In genomic region chr20:21101453-21102251, GRCh38 we compare ENCODE assay signal across 9 cellular contexts. TPM values are rescaled to one million over a fixed set of nuclear protein-coding genes. Genes with fewer than 3 reads are reported as not detected.
DNase-seq lines count a peak whose midpoint lies in the region; ATAC-seq, FAIRE-seq and TF ChIP-seq lines count a peak whose summit lies in the region.
"Had no signal": no experiment of that assay in that cellular context is flagged by ENCODE, and none has a peak within 500 bp of the region (broad histone marks: within the 10 kb centered on the region; RNA-seq: fewer than 3 reads in every experiment).

No MANE protein-coding gene starts in this region.

- FAIRE-seq in endothelial cell of umbilical vein (lab: Jason Lieb, UNC), result no peak

- no peak for TF ChIP-seq POLR2A in endothelial cell of umbilical vein (IDR thresholded peaks at IDR 0.05; ENCODE audit: low read depth, low read length)

- DNase-seq in GM23248, result peak; percentile 23
- no peak for DNase-seq in endothelial cell of umbilical vein (ENCODE audit: low read depth, low spot score)
- peak; percentile 47 for DNase-seq in nephron progenitor cell
- no peak for DNase-seq in NCI-H2081 treated with DMSO at 0.1 percent for 48 hours (lab: John Stamatoyannopoulos, UW)
- DNase-seq in NCI-H2171 (lab: John Stamatoyannopoulos, UW), result no peak

- H3K4me2 ChIP-seq in GM23248 (ENCODE audit: unreplicated experiment) (no peak overlapping the region), OCI-LY3 (ENCODE audit: low read length) (peak overlapping the region; percentile 97), endothelial cell of umbilical vein (ENCODE audit: insufficient read depth, low read length) (no peak overlapping the region)

- H3K27ac Mint-ChIP-seq in nephron progenitor cell, result no peak overlapping the region

- H3K4me3 ChIP-seq in GM23248, result no peak overlapping the region
- H3K4me3 ChIP-seq in OCI-LY3 (ENCODE audit: low read length), result peak overlapping the region; percentile 89
- no peak overlapping the region for H3K4me3 ChIP-seq in endothelial cell of umbilical vein (replicated peaks in 1 of 3; ENCODE audit: insufficient read depth in 1 of 3, low read depth in 1 of 3, low read length in 3 of 3)

- no peaks in the 10 kb centered on the region for H3K36me3 Mint-ChIP-seq in nephron progenitor cell (ENCODE audit: low read depth)

- H3F3A ChIP-seq in GM23248 (ENCODE audit: insufficient read depth), result no peaks in the 10 kb centered on the region

- 3 to 4% methylated on average over 46 to 54 of the region's 59 CpGs for WGBS in GM23248 (ENCODE audit: low coverage in 1 of 2, low lambda C conversion rate in 2 of 2, missing lambda C conversion rate in 2 of 2), 2 experiments

- H3K4me1 ChIP-seq in GM23248 (ENCODE audit: insufficient read depth) (no peaks in the 10 kb centered on the region), OCI-LY3 (ENCODE audit: low read length) (peaks cover 8% of the 10 kb centered on the region), endothelial cell of umbilical vein (ENCODE audit: control insufficient read depth, extremely low read depth, insufficient read depth, low read length) (peaks cover 13% of the 10 kb centered on the region)

- no TSS peak for BruUV-seq in endothelial cell of umbilical vein (replicated peaks; lab: Mats Ljungman, UMichigan)

- intact Hi-C loops in endothelial cell of umbilical vein (cut with micrococcal nuclease), result loop anchor here (2.0 to 5.0 kb wide), 2 partner anchors 23 to 136 kb away; no protein-coding TSS in a partner anchor

- no peaks in the 10 kb centered on the region for H4K20me1 ChIP-seq in GM23248 (ENCODE audit: insufficient read depth)
- no peaks in the 10 kb centered on the region for H4K20me1 ChIP-seq in OCI-LY3 (ENCODE audit: insufficient read depth, low read length)
- no peaks in the 10 kb centered on the region for H4K20me1 ChIP-seq in endothelial cell of umbilical vein (replicated peaks; ENCODE audit: control insufficient read depth, extremely low read depth, insufficient read depth, low read length)

- H3K27me3 Mint-ChIP-seq in nephron progenitor cell (ENCODE audit: low read depth, poor library complexity), result peaks cover 100% of the 10 kb centered on the region

- H3K27me3 ChIP-seq in GM23248 (replicated peaks; ENCODE audit: insufficient read depth), result peaks cover 99% of the 10 kb centered on the region
- H3K27me3 ChIP-seq in OCI-LY3 (ENCODE audit: low read depth, low read length), result peaks cover 41% of the 10 kb centered on the region
- peaks cover 80 to 99% of the 10 kb centered on the region in 2 experiments for H3K27me3 ChIP-seq in endothelial cell of umbilical vein (ENCODE audit: control insufficient read depth in 2 of 2, insufficient read depth in 2 of 2, low read length in 2 of 2)

- 0 out of 2 replicates have a peak overlapping the region, but pooled peaks have one; percentile 35 for H2AFZ ChIP-seq in GM23248
- peak overlapping the region; percentile 97 for H2AFZ ChIP-seq in OCI-LY3 (ENCODE audit: low read depth, low read length)
- H2AFZ ChIP-seq in endothelial cell of umbilical vein (ENCODE audit: low read depth, low read length), result no peak overlapping the region

- CTCF ChIA-PET in endothelial cell of umbilical vein (lab: Charles Lee), result interaction anchor here (0.7 to 2.8 kb wide), 4 partner anchors 14 to 405 kb away, joined by 3 to 8 read pairs (median 3); partner anchors contain the start of gene KIZ

- POLR2A ChIA-PET in endothelial cell of umbilical vein (lab: Charles Lee), result no interaction called here

- H3K79me2 ChIP-seq in GM23248 (ENCODE audit: insufficient read depth) (no peaks in the 10 kb centered on the region), OCI-LY3 (ENCODE audit: low read length) (no peaks in the 10 kb centered on the region), endothelial cell of umbilical vein (ENCODE audit: control insufficient read depth, insufficient read depth, low read length) (no peaks in the 10 kb centered on the region)

- H3K9me2 ChIP-seq in GM23248 (ENCODE audit: insufficient read depth), result no peaks in the 10 kb centered on the region

- TF ChIP-seq CTCF in OCI-LY3 (IDR thresholded peaks at IDR 0.05; ENCODE audit: low read depth, low read length) (no peak), endothelial cell of umbilical vein (IDR thresholded peaks at IDR 0.05; ENCODE audit: extremely low read depth in 1 of 2, insufficient read depth in 1 of 2, low read depth in 1 of 2, low read length in 2 of 2) (no peak), nephron progenitor cell (IDR thresholded peaks at IDR 0.05) (no peak)

- H3K27ac ChIP-seq in GM23248, result no peak overlapping the region
- H3K27ac ChIP-seq in OCI-LY3 (ENCODE audit: low read length), result no peak overlapping the region
- no peak overlapping the region for H3K27ac ChIP-seq in endothelial cell of umbilical vein (ENCODE audit: insufficient read depth, low read depth, low read length)

- dilution Hi-C loops in endothelial cell of umbilical vein (cut with MboI; ENCODE audit: extremely low pct_ligation_motif_present, low sequenced_read_pairs), result no loop called here

- ATAC-seq in GM21529 (IDR thresholded peaks at IDR 0.05; ENCODE audit: unreplicated experiment) (no peak), GM21515 (IDR thresholded peaks at IDR 0.05; ENCODE audit: unreplicated experiment) (no peak)

- H3K4me3 Mint-ChIP-seq in nephron progenitor cell, result peak overlapping the region; percentile 75

- in situ Hi-C loops in GM23248 (cut with MboI), result no loop called here

- no peak overlapping the region for H3K9ac ChIP-seq in GM23248
- peak overlapping the region; percentile 66 for H3K9ac ChIP-seq in OCI-LY3 (ENCODE audit: low read length)
- H3K9ac ChIP-seq in endothelial cell of umbilical vein (replicated peaks; ENCODE audit: extremely low read depth, insufficient read depth, low read length), result no peak overlapping the region

- H3K4me1 Mint-ChIP-seq in nephron progenitor cell, result peaks cover 30% of the 10 kb centered on the region

- H3K9me3 ChIP-seq in GM23248 (ENCODE audit: low read depth) (no peaks in the 10 kb centered on the region), OCI-LY3 (ENCODE audit: insufficient read depth, low read length) (no peaks in the 10 kb centered on the region), endothelial cell of umbilical vein (replicated peaks; ENCODE audit: control insufficient read depth, insufficient read depth, low read length) (no peaks in the 10 kb centered on the region)

- H3K9me3 Mint-ChIP-seq in nephron progenitor cell, result no peaks in the 10 kb centered on the region

- H3K36me3 ChIP-seq in GM23248 (ENCODE audit: low read depth) (no peaks in the 10 kb centered on the region), OCI-LY3 (replicated peaks; ENCODE audit: low read depth, low read length) (no peaks in the 10 kb centered on the region), endothelial cell of umbilical vein (ENCODE audit: control insufficient read depth in 2 of 2, extremely low read depth in 1 of 2, insufficient read depth in 2 of 2, low read length in 2 of 2) (no peaks in the 10 kb centered on the region)

- H3K9me1 ChIP-seq in endothelial cell of umbilical vein (replicated peaks; ENCODE audit: control insufficient read depth, extremely low read depth, insufficient read depth, low read length), result no peaks in the 10 kb centered on the region

TF ChIP-seq in endothelial cell of umbilical vein, 7 proteins besides CTCF, POLR2A, EP300 and RAD21:
- TF ChIP-seq EZH2 (IDR thresholded peaks at IDR 0.05; ENCODE audit: borderline replicate concordance, low read depth, low read length, severe bottlenecking) (peak; percentile 42), FOS (IDR thresholded peaks at IDR 0.05; ENCODE audit: borderline replicate concordance, insufficient read depth, low read length) (no peak), MYC (IDR thresholded peaks at IDR 0.05; ENCODE audit: low read depth, low read length) (no peak), POLR2AphosphoS5 (IDR thresholded peaks at IDR 0.05; ENCODE audit: insufficient read depth, low read depth, low read length) (no peak)

RNA-seq across cellular contexts. Expression of gene LINC00237, which starts 4.5 kb away (rescaled TPM):
- not detected in 2 replicates for total RNA-seq in GM23248 (2014; rRNA removed; shearing (Covaris generic))
- polyA plus RNA-seq in GM23248 (2016; fragmentation: Nextera tagmentation; extraction: Ambion mirVana) (not detected in 2 replicates), endothelial cell of umbilical vein (not detected in 2 replicates)
- total RNA-seq in endothelial cell of umbilical vein, result not detected in 2 replicates
- polyA plus RNA-seq in endothelial cell of umbilical vein (2011; cell fraction: cytosol; rRNA removed), result not detected in 2 replicates
- polyA plus RNA-seq in endothelial cell of umbilical vein (2011; cell fraction: nucleus; rRNA removed), result not detected in 2 replicates
- polyA plus RNA-seq in endothelial cell of umbilical vein (2012), result not detected in 2 replicates
- not detected in 2 replicates for polyA minus RNA-seq in endothelial cell of umbilical vein
- not detected for polyA minus RNA-seq in endothelial cell of umbilical vein (2011; cell fraction: cytosol; rRNA and poly(A)+ RNA removed)
- not detected in 2 replicates for polyA minus RNA-seq in endothelial cell of umbilical vein (2011; cell fraction: nucleus; rRNA and poly(A)+ RNA removed)
- total RNA-seq: NCI-H460 had no signal

RNA-seq across cellular contexts. Expression of gene KIZ, which starts 24.2 kb away (rescaled TPM):
- total RNA-seq in GM23248 (2014; rRNA removed; shearing (Covaris generic)), result 24.5 and 35.9 TPM in 2 replicates
- polyA plus RNA-seq in GM23248 (2016; fragmentation: Nextera tagmentation; extraction: Ambion mirVana), result 15.2 and 15.4 TPM in 2 replicates
- total RNA-seq in endothelial cell of umbilical vein, result 7.3 and 9.6 TPM in 2 replicates
- polyA plus RNA-seq in endothelial cell of umbilical vein, result 3.0 and 3.9 TPM in 2 replicates
- 5.0 and 6.0 TPM in 2 replicates for polyA plus RNA-seq in endothelial cell of umbilical vein (2011; cell fraction: cytosol; rRNA removed)
- 18.2 and 18.7 TPM in 2 replicates for polyA plus RNA-seq in endothelial cell of umbilical vein (2011; cell fraction: nucleus; rRNA removed)
- polyA plus RNA-seq in endothelial cell of umbilical vein (2012), result 7.7 and 8.8 TPM in 2 replicates
- 2.6 and 5.1 TPM in 2 replicates for polyA minus RNA-seq in endothelial cell of umbilical vein
- polyA minus RNA-seq in endothelial cell of umbilical vein (2011; cell fraction: cytosol; rRNA and poly(A)+ RNA removed), result 8.5 TPM
- 7.4 and 8.8 TPM in 2 replicates for polyA minus RNA-seq in endothelial cell of umbilical vein (2011; cell fraction: nucleus; rRNA and poly(A)+ RNA removed)

Comparison
In these comparisons a context has a peak if more than half of its experiments do, and no peak if none do; other contexts are left out.
1. DNase-seq: peak in GM23248 (single experiment) and nephron progenitor cell (single experiment); none in endothelial cell of umbilical vein (single experiment), NCI-H2081 treated with DMSO at 0.1 percent for 48 hours (single experiment) and NCI-H2171 (single experiment).